Comparison of ENCODE assay signal across 10 cellular contexts in genomic region chr12:571795-572531, GRCh38.
DNase-seq lines count a peak whose midpoint lies in the region; ATAC-seq and TF ChIP-seq lines count a peak whose summit lies in the region.
"Had no signal": no experiment of that assay in that cellular context is flagged by ENCODE, and none has a peak within 500 bp of the region (broad histone marks: within the 10 kb centered on the region; RNA-seq: fewer than 3 reads in every experiment).

No MANE protein-coding gene starts in this region.

- DNase-seq in HFFc6 (no peak), activated B cell treated with CpG ODN at 0.5 μM for 24 hours (peak; percentile 11), left ventricle myocardium superior (peak; percentile 86), AG20443 (ENCODE audit: low spot score) (no peak), NOMO-1 treated with dmso at 0.1 percent for 144 hours (lab: John Stamatoyannopoulos, UW; ENCODE audit: unreplicated experiment) (no peak)
- DNase-seq in stimulated activated effector memory CD8-positive, alpha-beta T cell treated with anti-CD3 and anti-CD28 coated beads, Interleukin-12 subunit alpha, Interleukin-12 subunit beta, amount 100 ng/mL, for 72 hours (ENCODE audit: low spot score in 2 of 2) = no peak
- DNase-seq in stimulated activated naive CD4-positive, alpha-beta T cell (lab: John Stamatoyannopoulos, UW) = no peak
- DNase-seq: effector memory CD4-positive, alpha-beta T cell; NCI-H1436 treated with DMSO at 0.1 percent for 48 hours had no signal

- TF ChIP-seq CTCF in HFFc6 (IDR thresholded peaks at IDR 0.05) (no peak), activated B cell treated with CpG ODN at 0.5 μM for 24 hours (IDR thresholded peaks at IDR 0.05) (no peak)

- no peaks in the 10 kb centered on the region for H3K9me3 Mint-ChIP-seq in HFFc6
- no peaks in the 10 kb centered on the region for H3K9me3 Mint-ChIP-seq in activated B cell treated with CpG ODN at 0.5 μM for 24 hours
- H3K9me3 Mint-ChIP-seq in stimulated activated effector memory CD8-positive, alpha-beta T cell treated with anti-CD3 and anti-CD28 coated beads, Interleukin-12 subunit alpha, Interleukin-12 subunit beta, amount 100 ng/mL, for 72 hours = no peaks in the 10 kb centered on the region

- no peaks in the 10 kb centered on the region; the same call in none of the 2 replicates for H3K27me3 Mint-ChIP-seq in HFFc6 (ENCODE audit: insufficient read depth)
- no peaks in the 10 kb centered on the region for H3K27me3 Mint-ChIP-seq in activated B cell treated with CpG ODN at 0.5 μM for 24 hours

- intact Hi-C loops in activated B cell treated with CpG ODN at 0.5 μM for 24 hours (cut with micrococcal nuclease) = no loop called here
- intact Hi-C loops in left ventricle myocardium superior (cut with micrococcal nuclease) = loop anchor here (5.0 kb wide), 1 partner anchor 240 kb away; no protein-coding TSS in a partner anchor

- CTCF ChIA-PET in activated B cell treated with CpG ODN at 0.5 μM for 24 hours (lab: Charles Lee) = interaction anchor here (0.6 to 4.3 kb wide), 4 partner anchors 8 to 1011 kb away, joined by 3 to 33 read pairs (median 9); no protein-coding TSS in a partner anchor

- H3K27ac Mint-ChIP-seq in HFFc6 = peak overlapping the region; percentile 95
- no peak overlapping the region for H3K27ac Mint-ChIP-seq in activated B cell treated with CpG ODN at 0.5 μM for 24 hours
- peak overlapping the region; percentile 74 for H3K27ac Mint-ChIP-seq in stimulated activated effector memory CD8-positive, alpha-beta T cell treated with anti-CD3 and anti-CD28 coated beads, Interleukin-12 subunit alpha, Interleukin-12 subunit beta, amount 100 ng/mL, for 72 hours

- ATAC-seq in activated B cell treated with CpG ODN at 0.5 μM for 24 hours (ENCODE audit: low read depth) (no peak), left ventricle myocardium superior (peak; percentile 54), GM18868 (IDR thresholded peaks at IDR 0.05; ENCODE audit: unreplicated experiment) (no peak)
- ATAC-seq in stimulated activated effector memory CD8-positive, alpha-beta T cell treated with anti-CD3 and anti-CD28 coated beads, Interleukin-12 subunit alpha, Interleukin-12 subunit beta, amount 100 ng/mL, for 72 hours = no peak

- no peaks in the 10 kb centered on the region for H3K36me3 Mint-ChIP-seq in HFFc6 (ENCODE audit: low read depth)
- H3K36me3 Mint-ChIP-seq in activated B cell treated with CpG ODN at 0.5 μM for 24 hours (ENCODE audit: low read depth) = no peaks in the 10 kb centered on the region
- no peaks in the 10 kb centered on the region for H3K36me3 Mint-ChIP-seq in stimulated activated effector memory CD8-positive, alpha-beta T cell treated with anti-CD3 and anti-CD28 coated beads, Interleukin-12 subunit alpha, Interleukin-12 subunit beta, amount 100 ng/mL, for 72 hours

- H3K4me3 Mint-ChIP-seq in HFFc6 (peak overlapping the region; percentile 89), activated B cell treated with CpG ODN at 0.5 μM for 24 hours (no peak overlapping the region)
- peak overlapping the region; percentile 26 for H3K4me3 Mint-ChIP-seq in stimulated activated effector memory CD8-positive, alpha-beta T cell treated with anti-CD3 and anti-CD28 coated beads, Interleukin-12 subunit alpha, Interleukin-12 subunit beta, amount 100 ng/mL, for 72 hours

- POLR2A ChIA-PET in activated B cell treated with CpG ODN at 0.5 μM for 24 hours (lab: Charles Lee) = no interaction called here

- H3K4me1 Mint-ChIP-seq in HFFc6 (ENCODE audit: low read depth) (peaks cover 56% of the 10 kb centered on the region), activated B cell treated with CpG ODN at 0.5 μM for 24 hours (peaks cover 14% of the 10 kb centered on the region)
- peaks cover 57% of the 10 kb centered on the region for H3K4me1 Mint-ChIP-seq in stimulated activated effector memory CD8-positive, alpha-beta T cell treated with anti-CD3 and anti-CD28 coated beads, Interleukin-12 subunit alpha, Interleukin-12 subunit beta, amount 100 ng/mL, for 72 hours

Comparison
In these comparisons a context has a peak if more than half of its experiments do, and no peak if none do; other contexts are left out.
1. DNase-seq: peak in activated B cell treated with CpG ODN at 0.5 μM for 24 hours (single experiment) and left ventricle myocardium superior (single experiment); none in HFFc6 (single experiment), stimulated activated effector memory CD8-positive, alpha-beta T cell treated with anti-CD3 and anti-CD28 coated beads, Interleukin-12 subunit alpha, Interleukin-12 subunit beta, amount 100 ng/mL, for 72 hours (0 of 2), AG20443 (single experiment), NOMO-1 treated with dmso at 0.1 percent for 144 hours (single experiment) and stimulated activated naive CD4-positive, alpha-beta T cell (0 of 6).